ENCODE assay signal across 19 cellular contexts in the genomic region with DNA sequence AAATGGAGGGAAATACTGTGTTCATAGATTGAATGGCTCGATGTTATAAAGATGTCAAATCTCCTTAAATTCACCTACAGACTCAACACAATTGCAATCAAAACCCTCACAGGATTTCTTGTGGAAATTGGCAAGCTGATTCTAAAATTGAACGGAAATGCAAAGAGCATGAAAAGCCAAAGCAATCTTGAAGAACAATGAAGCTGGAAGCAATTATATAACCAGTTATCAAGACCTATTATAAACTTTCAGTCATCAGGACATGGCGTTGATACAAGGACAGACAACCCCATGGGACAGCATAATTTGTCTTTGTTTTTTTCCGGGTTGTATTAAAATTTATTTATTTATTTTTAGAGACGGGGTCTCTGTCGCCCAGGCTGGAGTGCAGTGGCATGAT. TPM values are rescaled to one million over a fixed set of nuclear protein-coding genes. Genes with fewer than 3 reads are reported as not detected.
DNase-seq lines count a peak whose midpoint lies in the region; TF ChIP-seq lines count a peak whose summit lies in the region.
"Had no signal": no experiment of that assay in that cellular context is flagged by ENCODE, and none has a peak within 500 bp of the region (broad histone marks: within the 10 kb centered on the region; RNA-seq: fewer than 3 reads in every experiment).

No MANE protein-coding gene starts in this region.

- BruUV-seq in A673 (replicated peaks; lab: Mats Ljungman, UMichigan), result no TSS peak

- H3K27me3 Mint-ChIP-seq in activated CD4-positive, alpha-beta T cell treated with anti-CD3 and anti-CD28 coated beads, Interleukin-2, amount 10 ng/mL, durations not matched to agents 7 days and 5 days, result no peaks in the 10 kb centered on the region
- H3K27me3 Mint-ChIP-seq: CD4-positive, alpha-beta T cell had no signal

- H3K4me3 ChIP-seq in A673 (ENCODE audit: low read depth, low read length, poor library complexity, severe bottlenecking), result no peak overlapping the region
- H3K4me3 ChIP-seq: A549, BLaER1 had no signal

- no peak overlapping the region for H3K27ac ChIP-seq in A673 (ENCODE audit: low read depth, low read length, poor library complexity, severe bottlenecking)
- H3K27ac ChIP-seq: A549, BLaER1 had no signal

- no peaks in the 10 kb centered on the region for H3K36me3 Mint-ChIP-seq in activated CD4-positive, alpha-beta T cell treated with anti-CD3 and anti-CD28 coated beads, Interleukin-2, amount 10 ng/mL, durations not matched to agents 7 days and 5 days (ENCODE audit: low read depth)
- H3K36me3 Mint-ChIP-seq: CD8-positive, alpha-beta T cell had no signal

- H3K27ac Mint-ChIP-seq in activated CD4-positive, alpha-beta T cell treated with anti-CD3 and anti-CD28 coated beads, Interleukin-2, amount 10 ng/mL, durations not matched to agents 7 days and 5 days, result no peak overlapping the region
- H3K27ac Mint-ChIP-seq: CD4-positive, alpha-beta T cell; CD8-positive, alpha-beta T cell had no signal

- POLR2A ChIA-PET in A673 (lab: Charles Lee; ENCODE audit: low non-redundant PET), result no interaction called here
- POLR2A ChIA-PET in activated CD4-positive, alpha-beta T cell treated with anti-CD3 and anti-CD28 coated beads, Interleukin-2, amount 10 ng/mL, durations not matched to agents 7 days and 5 days (lab: Charles Lee), result no interaction called here

- CTCF ChIA-PET in A673 (lab: Charles Lee), result no interaction called here
- CTCF ChIA-PET in activated CD4-positive, alpha-beta T cell treated with anti-CD3 and anti-CD28 coated beads, Interleukin-2, amount 10 ng/mL, durations not matched to agents 7 days and 5 days (lab: Charles Lee), result interaction anchor here (1.0 kb wide), 1 partner anchor 20 kb away, joined by 3 read pairs; no protein-coding TSS in a partner anchor

- no peak overlapping the region for H3K4me3 Mint-ChIP-seq in activated CD4-positive, alpha-beta T cell treated with anti-CD3 and anti-CD28 coated beads, Interleukin-2, amount 10 ng/mL, durations not matched to agents 7 days and 5 days
- H3K4me3 Mint-ChIP-seq: CD4-positive, alpha-beta T cell; CD8-positive, alpha-beta T cell had no signal

- H3K9me3 ChIP-seq in A673 (ENCODE audit: low read depth, low read length, poor library complexity, severe bottlenecking), result no peaks in the 10 kb centered on the region
- H3K9me3 ChIP-seq: A549, BE2C, BLaER1, Caco-2 had no signal

- TF ChIP-seq CTCF in A673 (conservative IDR thresholded peaks at IDR 0.05; ENCODE audit: low read depth, low read length), result no peak

- no peaks in the 10 kb centered on the region for H3K36me3 ChIP-seq in A673 (ENCODE audit: insufficient read depth, low read length, poor library complexity, severe bottlenecking)
- H3K36me3 ChIP-seq: BE2C, BLaER1 had no signal

- no peaks in the 10 kb centered on the region for H3K9me3 Mint-ChIP-seq in activated CD4-positive, alpha-beta T cell treated with anti-CD3 and anti-CD28 coated beads, Interleukin-2, amount 10 ng/mL, durations not matched to agents 7 days and 5 days
- H3K9me3 Mint-ChIP-seq: CD4-positive, alpha-beta T cell; CD8-positive, alpha-beta T cell had no signal

- H3K27me3 ChIP-seq in A673 (replicated peaks; ENCODE audit: insufficient read depth, low read depth, low read length, poor library complexity), result no peaks in the 10 kb centered on the region
- H3K27me3 ChIP-seq: BE2C, BLaER1 had no signal

- DNase-seq in NCI-H748 (lab: John Stamatoyannopoulos, UW; ENCODE audit: unreplicated experiment) (peak; percentile 35), NCI-H748 treated with DMSO at 0.1 percent for 48 hours (lab: John Stamatoyannopoulos, UW) (no peak), A673 (ENCODE audit: low spot score) (peak; percentile 11), NCI-H69 (lab: John Stamatoyannopoulos, UW) (peak; percentile 70), dermis blood vessel endothelial cell (peak; percentile 63), hippocampal formation (lab: John Stamatoyannopoulos, UW) (no peak), NCI-H345 (lab: John Stamatoyannopoulos, UW) (no peak)
- no peak for DNase-seq in activated CD4-positive, alpha-beta T cell treated with anti-CD3 and anti-CD28 coated beads, Interleukin-2, amount 10 ng/mL, durations not matched to agents 7 days and 5 days
- DNase-seq: ACHN; BE2C; C1 segment of cervical spinal cord; Caco-2; Calu3; CD4-positive, alpha-beta T cell; CD8-positive, alpha-beta T cell; DMS79 treated with DMSO at 0.1 percent for 48 hours; GF-D8 had no signal

- H3K4me1 Mint-ChIP-seq in activated CD4-positive, alpha-beta T cell treated with anti-CD3 and anti-CD28 coated beads, Interleukin-2, amount 10 ng/mL, durations not matched to agents 7 days and 5 days, result no peaks in the 10 kb centered on the region

- intact Hi-C loops in A673 (cut with micrococcal nuclease; ENCODE audit: unreplicated experiment), result no loop called here

- no peaks in the 10 kb centered on the region for H3K4me1 ChIP-seq in A673 (ENCODE audit: insufficient read depth, low read length, poor library complexity, severe bottlenecking)
- H3K4me1 ChIP-seq: A549, BLaER1, Caco-2 had no signal

RNA-seq across cellular contexts. Expression of a gene that starts 53.5 kb away (rescaled TPM):
- 0.13 and 0.59 TPM in 2 replicates for total RNA-seq in A673 (2021)
- 0.34 and 0.56 TPM in 2 replicates for total RNA-seq in dermis blood vessel endothelial cell
- total RNA-seq in activated CD4-positive, alpha-beta T cell treated with anti-CD3 and anti-CD28 coated beads, Interleukin-2, amount 10 ng/mL, durations not matched to agents 7 days and 5 days, result 10 to 100 TPM; 31.4 to 38.7 TPM

Comparison
In these comparisons a context has a peak if more than half of its experiments do, and no peak if none do; other contexts are left out.
1. DNase-seq: peak in NCI-H748 (single experiment), A673 (single experiment), NCI-H69 (single experiment) and dermis blood vessel endothelial cell (single experiment); none in NCI-H748 treated with DMSO at 0.1 percent for 48 hours (single experiment), hippocampal formation (0 of 2), NCI-H345 (single experiment) and activated CD4-positive, alpha-beta T cell treated with anti-CD3 and anti-CD28 coated beads, Interleukin-2, amount 10 ng/mL, durations not matched to agents 7 days and 5 days (single experiment).
2. RNA of a gene that starts 53.5 kb away (total RNA-seq): 31.4 to 38.7 TPM in activated CD4-positive, alpha-beta T cell treated with anti-CD3 and anti-CD28 coated beads, Interleukin-2, amount 10 ng/mL, durations not matched to agents 7 days and 5 days; 0.34 to 0.56 TPM in dermis blood vessel endothelial cell and 0.13 to 0.59 TPM in A673; every median in the first group is over 10 times any median in the second.